Comparison of ENCODE assay signal across 11 cellular contexts in genomic region chr1:181936269-181936668, GRCh38.
DNase-seq lines count a peak whose midpoint lies in the region; ATAC-seq and TF ChIP-seq lines count a peak whose summit lies in the region.
"Had no signal": no experiment of that assay in that cellular context is flagged by ENCODE, and none has a peak within 500 bp of the region (broad histone marks: within the 10 kb centered on the region; RNA-seq: fewer than 3 reads in every experiment).

No MANE protein-coding gene starts in this region.

- H3K27me3 ChIP-seq in colonic mucosa, result no peaks in the 10 kb centered on the region
- H3K27me3 ChIP-seq: body of pancreas, pancreas had no signal

- no peaks in the 10 kb centered on the region for H3K4me1 ChIP-seq in colonic mucosa
- H3K4me1 ChIP-seq: pancreas had no signal

- no peak overlapping the region for H3K27ac ChIP-seq in colonic mucosa
- H3K27ac ChIP-seq: body of pancreas, pancreas, RWPE1 had no signal

- peaks cover 9% of the 10 kb centered on the region for H3K27me3 Mint-ChIP-seq in activated naive CD8-positive, alpha-beta T cell treated with anti-CD3 and anti-CD28 coated beads, Interleukin-2, amount 50 U/mL, for 24 hours

- peaks cover 5% of the 10 kb centered on the region for H3K4me1 Mint-ChIP-seq in activated naive CD8-positive, alpha-beta T cell treated with anti-CD3 and anti-CD28 coated beads, Interleukin-2, amount 50 U/mL, for 24 hours

- no peak overlapping the region for H3K27ac Mint-ChIP-seq in activated naive CD8-positive, alpha-beta T cell treated with anti-CD3 and anti-CD28 coated beads, Interleukin-2, amount 50 U/mL, for 24 hours
- H3K27ac Mint-ChIP-seq: activated B cell treated with CpG ODN at 0.5 μM for 24 hours had no signal

- DNase-seq in activated naive CD8-positive, alpha-beta T cell treated with anti-CD3 and anti-CD28 coated beads, Interleukin-2, amount 50 U/mL, for 24 hours, result peak; percentile 21
- DNase-seq in hypothalamus (lab: John Stamatoyannopoulos, UW), result no peak
- no peak for DNase-seq in NCI-H2196 treated with DMSO at 0.1 percent for 48 hours (lab: John Stamatoyannopoulos, UW; ENCODE audit: unreplicated experiment)
- DNase-seq in colonic mucosa, result no peak
- DNase-seq: activated B cell treated with CpG ODN at 0.5 μM for 24 hours had no signal

- no peaks in the 10 kb centered on the region for H3K9me3 Mint-ChIP-seq in activated naive CD8-positive, alpha-beta T cell treated with anti-CD3 and anti-CD28 coated beads, Interleukin-2, amount 50 U/mL, for 24 hours
- H3K9me3 Mint-ChIP-seq: activated B cell treated with CpG ODN at 0.5 μM for 24 hours had no signal

- H3K36me3 ChIP-seq in colonic mucosa, result no peaks in the 10 kb centered on the region
- H3K36me3 ChIP-seq: pancreas had no signal

- no peaks in the 10 kb centered on the region for H3K9me3 ChIP-seq in colonic mucosa
- H3K9me3 ChIP-seq: body of pancreas, pancreas had no signal

- no peak for TF ChIP-seq CTCF in colonic mucosa (IDR thresholded peaks at IDR 0.05)

- no peak overlapping the region for H3K4me3 ChIP-seq in colonic mucosa
- H3K4me3 ChIP-seq: body of pancreas had no signal

- H3K4me3 Mint-ChIP-seq in activated naive CD8-positive, alpha-beta T cell treated with anti-CD3 and anti-CD28 coated beads, Interleukin-2, amount 50 U/mL, for 24 hours, result no peak overlapping the region
- H3K4me3 Mint-ChIP-seq: activated B cell treated with CpG ODN at 0.5 μM for 24 hours had no signal

- H3K9ac ChIP-seq in colonic mucosa (ENCODE audit: low read depth in 2 of 2, low read length in 2 of 2), result no peak overlapping the region

- ATAC-seq in GM18868 (IDR thresholded peaks at IDR 0.05; ENCODE audit: unreplicated experiment) (peak; percentile 25), GM19467 (IDR thresholded peaks at IDR 0.05; ENCODE audit: unreplicated experiment) (peak; percentile 10), HG03025 (IDR thresholded peaks at IDR 0.05; ENCODE audit: low FRiP score, unreplicated experiment) (peak; percentile 13)
- ATAC-seq in activated naive CD8-positive, alpha-beta T cell treated with anti-CD3 and anti-CD28 coated beads, Interleukin-2, amount 50 U/mL, for 24 hours, result peak; percentile 77

- intact Hi-C loops in colonic mucosa (cut with DNase I), result loop anchor here (2.0 to 10.0 kb wide), 2 partner anchors 261 to 455 kb away; no protein-coding TSS in a partner anchor

- no peaks in the 10 kb centered on the region for H3K36me3 Mint-ChIP-seq in activated naive CD8-positive, alpha-beta T cell treated with anti-CD3 and anti-CD28 coated beads, Interleukin-2, amount 50 U/mL, for 24 hours (ENCODE audit: low read depth)

Comparison
In these comparisons a context has a peak if more than half of its experiments do, and no peak if none do; other contexts are left out.
1. ATAC-seq: peak in every context shown above with its lines; median percentile 77 in activated naive CD8-positive, alpha-beta T cell treated with anti-CD3 and anti-CD28 coated beads, Interleukin-2, amount 50 U/mL, for 24 hours; 25 in GM18868; 13 in HG03025; 10 in GM19467.